In genomic region chr17:21370430-21370829, GRCh38 we compare ENCODE assay signal across 17 cellular contexts. TPM values are rescaled to one million over a fixed set of nuclear protein-coding genes. Genes with fewer than 3 reads are reported as not detected.
DNase-seq lines count a peak whose midpoint lies in the region; ATAC-seq, FAIRE-seq and TF ChIP-seq lines count a peak whose summit lies in the region.
"Had no signal": no experiment of that assay in that cellular context is flagged by ENCODE, and none has a peak within 500 bp of the region (broad histone marks: within the 10 kb centered on the region; RNA-seq: fewer than 3 reads in every experiment).

No MANE protein-coding gene starts in this region.

- no peak overlapping the region for H4K8ac ChIP-seq in H1 (ENCODE audit: extremely low read depth, insufficient read depth, low read length)

- H4K20me1 ChIP-seq in H1 (replicated peaks in 1 of 2; ENCODE audit: control insufficient read depth in 1 of 2, insufficient read depth in 2 of 2, low read length in 2 of 2): peaks cover 0 to 5% of the 10 kb centered on the region in 2 experiments

- no peak for FAIRE-seq in H1 (lab: Jason Lieb, UNC)
- FAIRE-seq: frontal cortex, RCC 7860 had no signal

- H3K14ac ChIP-seq in H1 (ENCODE audit: insufficient read length): no peak overlapping the region

- TF ChIP-seq CTCF in H1 (IDR thresholded peaks at IDR 0.05; ENCODE audit: control extremely low read depth in 1 of 3, insufficient read depth in 1 of 3, low read depth in 1 of 3, low read length in 3 of 3): no peak
- TF ChIP-seq CTCF in upper lobe of right lung (IDR thresholded peaks at IDR 0.05): no peak

- H3K4me3 ChIP-seq in H1 (ENCODE audit: extremely low read depth in 1 of 4, insufficient read depth in 2 of 4, low read depth in 3 of 4, low read length in 4 of 4): no peak overlapping the region
- no peak overlapping the region for H3K4me3 ChIP-seq in upper lobe of right lung
- H3K4me3 ChIP-seq: suprapubic skin had no signal

- no peaks in the 10 kb centered on the region for H3K79me2 ChIP-seq in H1 (ENCODE audit: control insufficient read depth in 1 of 2, insufficient read depth in 2 of 2, low read length in 2 of 2)

- no peak overlapping the region for H2BK15ac ChIP-seq in H1 (ENCODE audit: low read length)

- no peak overlapping the region for H3K23ac ChIP-seq in H1 (ENCODE audit: insufficient read length)

- H2BK12ac ChIP-seq in H1 (ENCODE audit: low read depth, low read length): no peak overlapping the region

- peak overlapping the region; percentile 82 for H4K91ac ChIP-seq in H1 (replicated peaks; ENCODE audit: insufficient read length, low read length)

- no peak overlapping the region for H2AK5ac ChIP-seq in H1 (ENCODE audit: low read depth, low read length)

- no peaks in the 10 kb centered on the region for H3K9me3 ChIP-seq in H1 (ENCODE audit: insufficient read depth in 2 of 2, low read depth in 1 of 2, low read length in 1 of 2)
- no peaks in the 10 kb centered on the region for H3K9me3 ChIP-seq in upper lobe of right lung
- H3K9me3 ChIP-seq: suprapubic skin had no signal

- H2BK20ac ChIP-seq in H1 (ENCODE audit: low read length): no peak overlapping the region

- H2BK120ac ChIP-seq in H1 (replicated peaks; ENCODE audit: low read depth, low read length): no peak overlapping the region

- H3K4me2 ChIP-seq in H1 (ENCODE audit: insufficient read depth in 1 of 2, low read depth in 2 of 2, low read length in 2 of 2): no peak overlapping the region

- no peaks in the 10 kb centered on the region for H3K79me1 ChIP-seq in H1 (ENCODE audit: low read depth, low read length)

- H2BK5ac ChIP-seq in H1 (ENCODE audit: low read depth, low read length): no peak overlapping the region

- H3K27me3 ChIP-seq in H1 (replicated peaks in 1 of 4; ENCODE audit: control insufficient read depth in 3 of 4, extremely low read depth in 1 of 4, insufficient read depth in 3 of 4, low read length in 3 of 4): peaks cover 3 to 16% (median 10%) of the 10 kb centered on the region in 4 experiments
- H3K27me3 ChIP-seq in upper lobe of right lung: peaks cover 9% of the 10 kb centered on the region

- peak; percentile 36 for DNase-seq in DMS 273 (lab: John Stamatoyannopoulos, UW; ENCODE audit: unreplicated experiment)
- no peak for DNase-seq in DMS 273 treated with DMSO at 0.1 percent for 48 hours (lab: John Stamatoyannopoulos, UW)
- no peak for DNase-seq in H1 (ENCODE audit: low read depth in 1 of 2, low spot score in 2 of 2)
- peak; percentile 64 for DNase-seq in left lobe of liver (ENCODE audit: low spot score)
- no peak for DNase-seq in upper lobe of right lung
- no peak for DNase-seq in NCI-H526 (lab: John Stamatoyannopoulos, UW)
- no peak for DNase-seq in HT-29 (ENCODE audit: low spot score)
- DNase-seq: activated CD4-positive, alpha-beta T cell treated with anti-CD3 and anti-CD28 coated beads, Interleukin-2, amount 50 U/mL, for 4 hours; COR-L47; effector memory CD4-positive, alpha-beta T cell; natural killer cell had no signal

- WGBS in H1 (ENCODE audit: extremely low coverage in 1 of 2, insufficient coverage in 1 of 2, insufficient read length in 1 of 2, insufficient replicate concordance in 2 of 2, low coverage in 1 of 2, low lambda C conversion rate in 2 of 2, missing lambda C conversion rate in 1 of 2), 2 experiments: 29% methylated on average over 6 of the region's 6 CpGs; no CpG with 5 or more reads in 1 of the 2 experiments

- no peak overlapping the region for H3K9ac ChIP-seq in H1 (replicated peaks in 1 of 4; ENCODE audit: extremely low read depth in 1 of 4, low read depth in 3 of 4, low read length in 3 of 4)

- no peak overlapping the region for H3K18ac ChIP-seq in H1 (ENCODE audit: extremely low read depth, low read length)

- H3K56ac ChIP-seq in H1 (replicated peaks; ENCODE audit: insufficient read length, low read depth, low read length): no peak overlapping the region

- POLR2A ChIA-PET in H1 (lab: Charles Lee; ENCODE audit: partially characterized antibody): interaction anchor here (1.5 kb wide), 1 partner anchor 11 kb away, joined by 3 read pairs; no protein-coding TSS in a partner anchor

- H2AFZ ChIP-seq in H1 (ENCODE audit: low read length): 0 out of 2 replicates have a peak overlapping the region, but pooled peaks have one; percentile 0

- H3K27ac ChIP-seq in H1 (ENCODE audit: low read depth, low read length): no peak overlapping the region
- no peak overlapping the region for H3K27ac ChIP-seq in upper lobe of right lung
- H3K27ac ChIP-seq: 22Rv1, suprapubic skin had no signal

- TF ChIP-seq RAD21 in H1 (IDR thresholded peaks at IDR 0.05 in 1 of 2, conservative IDR thresholded peaks at IDR 0.05 in 1 of 2; ENCODE audit: low read depth in 2 of 2, low read length in 2 of 2): no peak

- no peak overlapping the region for H4K5ac ChIP-seq in H1 (ENCODE audit: insufficient read length, low read depth, low read length)

- no peaks in the 10 kb centered on the region for H3K36me3 ChIP-seq in H1 (ENCODE audit: control insufficient read depth in 2 of 4, insufficient read depth in 4 of 4, low read length in 3 of 4)
- H3K36me3 ChIP-seq in upper lobe of right lung: no peaks in the 10 kb centered on the region
- H3K36me3 ChIP-seq: suprapubic skin had no signal

- H3K4ac ChIP-seq in H1 (replicated peaks; ENCODE audit: insufficient read length, low read depth, low read length): peak overlapping the region; percentile 48

- intact Hi-C loops in upper lobe of right lung (cut with DNase I): no loop called here

- ATAC-seq in left lobe of liver (peak; percentile 19), upper lobe of right lung (peak; percentile 29), HG03097 (IDR thresholded peaks at IDR 0.05; ENCODE audit: low FRiP score, unreplicated experiment) (no peak)
- ATAC-seq: natural killer cell had no signal

- CTCF ChIA-PET in H1 (lab: Charles Lee; ENCODE audit: partially characterized antibody): interaction anchor here (1.1 to 1.3 kb wide), 3 partner anchors 10 to 50 kb away, joined by 3 to 4 read pairs (median 3); no protein-coding TSS in a partner anchor

- H3K4me1 ChIP-seq in H1 (replicated peaks in 1 of 4; ENCODE audit: control insufficient read depth in 3 of 4, insufficient read depth in 4 of 4, low read length in 3 of 4): peaks cover 0 to 15% (median 8%) of the 10 kb centered on the region in 4 experiments; a peak in 6 of 7 replicates
- H3K4me1 ChIP-seq in upper lobe of right lung: no peaks in the 10 kb centered on the region

- H3K23me2 ChIP-seq in H1 (ENCODE audit: low read depth, low read length): no peaks in the 10 kb centered on the region

- TF ChIP-seq EP300 in H1 (IDR thresholded peaks at IDR 0.05; ENCODE audit: borderline replicate concordance in 1 of 2, low read depth in 2 of 2, low read length in 2 of 2): no peak

- TF ChIP-seq POLR2A in H1 (IDR thresholded peaks at IDR 0.05; ENCODE audit: control extremely low read depth in 1 of 2, low read depth in 2 of 2, low read length in 2 of 2): no peak

TF ChIP-seq in H1, 55 proteins besides CTCF, POLR2A, EP300 and RAD21:
- TF ChIP-seq TCF12 (IDR thresholded peaks at IDR 0.05; ENCODE audit: low read depth, low read length) (no peak), ATF3 (IDR thresholded peaks at IDR 0.05; ENCODE audit: insufficient read depth, low read depth, low read length) (no peak), GTF2F1 (IDR thresholded peaks at IDR 0.05; ENCODE audit: borderline replicate concordance, low read depth, low read length) (no peak), USF2 (IDR thresholded peaks at IDR 0.05; ENCODE audit: low read length) (no peak), JUN (IDR thresholded peaks at IDR 0.05; ENCODE audit: low read depth, low read length) (no peak), HDAC2 (IDR thresholded peaks at IDR 0.05; ENCODE audit: borderline replicate concordance in 1 of 2, low read depth in 2 of 2, low read length in 2 of 2) (no peak), ZNF274 (IDR thresholded peaks at IDR 0.05; ENCODE audit: borderline replicate concordance, extremely low read depth, low read length) (no peak), RBBP5 (IDR thresholded peaks at IDR 0.05; ENCODE audit: borderline replicate concordance, low read depth, low read length) (no peak), PHF8 (conservative IDR thresholded peaks at IDR 0.05; ENCODE audit: low read depth, low read length) (no peak), EZH2 (IDR thresholded peaks at IDR 0.05; ENCODE audit: low read depth, low read length, severe bottlenecking) (no peak)

RNA-seq across cellular contexts. Expression of gene KCNJ12, which starts 5.7 kb away (rescaled TPM):
- 1.3 and 1.5 TPM in 2 replicates for total RNA-seq in H1 (2021; fragmentation: NEBNext Ultra II Directional; extraction: Animal tissue kit (Norgen Biotek cat#: 25700))
- polyA plus RNA-seq in H1 (2011; rRNA removed): 1.2 and 1.7 TPM in 2 replicates
- polyA plus RNA-seq in H1 (2011; cell fraction: cytosol; rRNA removed): 1.0 TPM
- polyA plus RNA-seq in H1 (2011; cell fraction: nucleus; rRNA removed): 1.5 TPM
- polyA plus RNA-seq in H1 (2012, experiment 1 of 2): 0.59 to 0.94 TPM (median 0.86 TPM) in 4 replicates
- 0.79 TPM for polyA plus RNA-seq in H1 (2012, experiment 2 of 2)
- polyA plus RNA-seq in H1 (2013, experiment 1 of 2): 0.49 TPM
- polyA plus RNA-seq in H1 (2013, experiment 2 of 2): 0.39 TPM
- 1.3 and 1.7 TPM in 2 replicates for polyA minus RNA-seq in H1 (2011; rRNA and poly(A)+ RNA removed)
- 1.2 TPM for polyA minus RNA-seq in H1 (2011; cell fraction: cytosol; rRNA and poly(A)+ RNA removed)
- 2.4 TPM for polyA minus RNA-seq in H1 (2011; cell fraction: nucleus; rRNA and poly(A)+ RNA removed)
- total RNA-seq in left lobe of liver: 1.7 TPM
- 2.5 TPM for total RNA-seq in upper lobe of right lung
- total RNA-seq in HT-29 (2014; rRNA removed; shearing (Covaris generic)): not detected in 2 replicates
- total RNA-seq: activated T-helper 2 cell treated with anti-CD3 and anti-CD28 coated beads, Interferon-gamma antibody, Interleukin-2, Interleukin-4, amounts not matched to agents 10 μg/mL and 5 μg/mL and 100 μg/mL, durations not matched to agents 14 hours and 24 hours and 36 hours had no signal

Comparison
In these comparisons a context has a peak if more than half of its experiments do, and no peak if none do; other contexts are left out.
1. DNase-seq: peak in DMS 273 (single experiment) and left lobe of liver (single experiment); none in DMS 273 treated with DMSO at 0.1 percent for 48 hours (single experiment), H1 (0 of 2), upper lobe of right lung (single experiment), NCI-H526 (0 of 2) and HT-29 (single experiment).